ENCODE assay signal across 22 cellular contexts in the genomic region with DNA sequence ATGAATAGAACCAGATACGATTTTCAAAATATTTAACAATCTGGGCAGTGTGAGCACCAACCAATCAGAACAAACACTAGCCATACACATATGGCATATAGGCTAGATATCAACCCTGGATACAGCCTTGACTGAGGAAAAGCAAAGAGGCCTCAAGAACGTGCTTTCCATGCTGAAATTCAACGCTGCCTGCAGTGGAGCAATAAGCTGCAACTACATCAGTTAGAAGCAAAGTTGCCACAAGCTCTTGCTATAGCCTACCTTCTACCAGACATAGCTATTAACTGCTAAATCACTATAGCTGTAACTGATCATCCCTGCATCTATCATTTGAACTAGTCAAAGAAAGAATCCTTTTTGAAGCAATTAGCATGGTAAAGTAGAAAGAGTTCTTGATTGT. TPM values are rescaled to one million over a fixed set of nuclear protein-coding genes. Genes with fewer than 3 reads are reported as not detected.
DNase-seq lines count a peak whose midpoint lies in the region; ATAC-seq, FAIRE-seq and TF ChIP-seq lines count a peak whose summit lies in the region.
"Had no signal": no experiment of that assay in that cellular context is flagged by ENCODE, and none has a peak within 500 bp of the region (broad histone marks: within the 10 kb centered on the region; RNA-seq: fewer than 3 reads in every experiment).

No MANE protein-coding gene starts in this region.

- peak; percentile 24 for FAIRE-seq in GM12892 (lab: Jason Lieb, UNC)
- FAIRE-seq: HTR-8/SVneo had no signal

- no peaks in the 10 kb centered on the region for H3K4me1 Mint-ChIP-seq in glutamatergic neuron (ENCODE audit: low read depth, unreplicated experiment)

- CTCF ChIA-PET in GM10248 (lab: Yijun Ruan, JAX), result interaction anchor here (1.4 to 1.8 kb wide), 2 partner anchors 12 to 16 kb away, joined by 4 to 6 read pairs; no protein-coding TSS in a partner anchor

- no peak overlapping the region for H3K4me3 Mint-ChIP-seq in glutamatergic neuron (ENCODE audit: unreplicated experiment)
- H3K4me3 Mint-ChIP-seq: CD4-positive, alpha-beta T cell had no signal

- peak overlapping the region; percentile 52 for H3K27ac Mint-ChIP-seq in glutamatergic neuron (ENCODE audit: unreplicated experiment)
- H3K27ac Mint-ChIP-seq: CD4-positive, alpha-beta T cell had no signal

- ATAC-seq in HG03571 (IDR thresholded peaks at IDR 0.05; ENCODE audit: unreplicated experiment) (no peak), GM19324 (IDR thresholded peaks at IDR 0.05; ENCODE audit: low FRiP score, unreplicated experiment) (no peak)

- no peak for DNase-seq in GM12892 (ENCODE audit: insufficient read length)
- no peak for DNase-seq in glutamatergic neuron
- peak; percentile 73 for DNase-seq in pons (ENCODE audit: low spot score)
- DNase-seq in GM10248 (ENCODE audit: extremely low spot score), result no peak
- no peak for DNase-seq in DMS114 treated with DMSO at 0.1 percent for 48 hours (lab: John Stamatoyannopoulos, UW; ENCODE audit: unreplicated experiment)
- DNase-seq: CD4-positive, alpha-beta T cell; COR-L47; GDM1; H7; NCI-H1105 treated with DMSO at 0.1 percent for 48 hours; NCI-H2029 treated with DMSO at 0.1 percent for 48 hours; NCI-H226; NCI-H524; NCI-H82; OCI-M1; Right ventricle myocardium superior had no signal

- TF ChIP-seq POLR2A in GM12892 (IDR thresholded peaks at IDR 0.05; ENCODE audit: low read depth, low read length), result no peak

- peak overlapping the region; percentile 42 for H3K27ac ChIP-seq in angular gyrus (ENCODE audit: low read depth, low read length)
- H3K27ac ChIP-seq: BLaER1, KMS-11 had no signal

- TF ChIP-seq CTCF in glutamatergic neuron (IDR thresholded peaks at IDR 0.05; ENCODE audit: partially characterized antibody, unreplicated experiment), result no peak
- no peak for TF ChIP-seq CTCF in GM10248 (IDR thresholded peaks at IDR 0.05; ENCODE audit: control extremely low read depth, extremely low read depth, low read depth, missing control alignments)

- H3K36me3 Mint-ChIP-seq in glutamatergic neuron (ENCODE audit: unreplicated experiment), result no peaks in the 10 kb centered on the region

- POLR2A ChIA-PET in GM10248 (lab: Yijun Ruan, JAX), result no interaction called here

- no peaks in the 10 kb centered on the region for H3K27me3 Mint-ChIP-seq in glutamatergic neuron (ENCODE audit: unreplicated experiment)
- H3K27me3 Mint-ChIP-seq: CD4-positive, alpha-beta T cell had no signal

- H3K9me3 Mint-ChIP-seq in glutamatergic neuron (ENCODE audit: unreplicated experiment), result no peaks in the 10 kb centered on the region
- H3K9me3 Mint-ChIP-seq: CD4-positive, alpha-beta T cell had no signal

RNA-seq across cellular contexts. Expression of gene DENND5A, which starts 42.5 kb away (rescaled TPM):
- 49.2 TPM for polyA plus RNA-seq in GM12892 (2012; ENCODE audit: missing spikeins)
- 155 TPM for total RNA-seq in glutamatergic neuron (ENCODE audit: unreplicated experiment)
